In genomic region chr7:12884856-12885440, GRCh38 we compare ENCODE assay signal across 22 cellular contexts.
DNase-seq lines count a peak whose midpoint lies in the region; ATAC-seq, FAIRE-seq and TF ChIP-seq lines count a peak whose summit lies in the region.
"Had no signal": no experiment of that assay in that cellular context is flagged by ENCODE, and none has a peak within 500 bp of the region (broad histone marks: within the 10 kb centered on the region; RNA-seq: fewer than 3 reads in every experiment).

No MANE protein-coding gene starts in this region.

- ATAC-seq in HG03159 (IDR thresholded peaks at IDR 0.05; ENCODE audit: unreplicated experiment) = no peak
- ATAC-seq: activated CD4-positive, CD25-positive, alpha-beta regulatory T cell treated with anti-CD3 and anti-CD28 coated beads, Interleukin-2, amount 50 U/mL, for 24 hours; SK-N-SH treated with all-trans-retinoic acid at 6 μM for 48 hours had no signal

- H3K27ac ChIP-seq in SK-N-SH (ENCODE audit: low read depth in 2 of 2, low read length in 1 of 2) = no peak overlapping the region
- H3K27ac ChIP-seq: BLaER1, cardiac muscle cell, dorsolateral prefrontal cortex, neutrophil, right atrium auricular region, tibial artery had no signal

- H3K4me1 ChIP-seq in adipocyte (ENCODE audit: control insufficient read depth, insufficient read depth, low read length) (peaks cover 13% of the 10 kb centered on the region), SK-N-SH (ENCODE audit: control insufficient read depth in 1 of 2, insufficient read depth in 2 of 2, low read depth in 1 of 2, low read length in 1 of 2) (no peaks in the 10 kb centered on the region)
- H3K4me1 ChIP-seq: BLaER1, right atrium auricular region had no signal

- H2AFZ ChIP-seq in SK-N-SH (ENCODE audit: low read depth) = no peak overlapping the region

- POLR2A ChIA-PET in SK-N-SH (lab: Yijun Ruan, JAX) = no interaction called here

- TF ChIP-seq RAD21 in SK-N-SH (IDR thresholded peaks at IDR 0.05; ENCODE audit: low read length) = no peak

- no peak for TF ChIP-seq CTCF in mesothelial cell of epicardium (IDR thresholded peaks at IDR 0.05; ENCODE audit: unreplicated experiment)
- no peak for TF ChIP-seq CTCF in SK-N-SH (IDR thresholded peaks at IDR 0.05)

- no peak overlapping the region for H3K4me2 ChIP-seq in SK-N-SH
- H3K4me2 ChIP-seq: BLaER1 had no signal

- H4K20me1 ChIP-seq in SK-N-SH (ENCODE audit: insufficient read depth) = no peaks in the 10 kb centered on the region
- H4K20me1 ChIP-seq: BLaER1 had no signal

- no peaks in the 10 kb centered on the region for H3K27me3 Mint-ChIP-seq in mesothelial cell of epicardium (ENCODE audit: low read depth)

- H3F3A ChIP-seq in SK-N-SH (replicated peaks; ENCODE audit: insufficient read depth) = no peaks in the 10 kb centered on the region

- H3K27me3 ChIP-seq in adipocyte (replicated peaks; ENCODE audit: control insufficient read depth, insufficient read depth, low read length) (no peaks in the 10 kb centered on the region), SK-N-SH (ENCODE audit: insufficient read depth) (peaks cover 8% of the 10 kb centered on the region; the same call in 1 of the 2 replicates)
- H3K27me3 ChIP-seq: BLaER1, cardiac muscle cell, dorsolateral prefrontal cortex, neutrophil, right atrium auricular region, tibial artery had no signal

- no peak overlapping the region for H3K4me3 ChIP-seq in adipocyte (ENCODE audit: low read length)
- no peak overlapping the region for H3K4me3 ChIP-seq in SK-N-SH (ENCODE audit: low read depth in 2 of 2, low read length in 1 of 2)
- H3K4me3 ChIP-seq: BLaER1, cardiac muscle cell, dorsolateral prefrontal cortex, right atrium auricular region, tibial artery had no signal

- TF ChIP-seq EP300 in SK-N-SH (IDR thresholded peaks at IDR 0.05; ENCODE audit: borderline replicate concordance in 1 of 2, low read depth in 1 of 2, low read length in 1 of 2) = no peak

- peaks cover 6% of the 10 kb centered on the region for H3K4me1 Mint-ChIP-seq in mesothelial cell of epicardium

- H3K9ac ChIP-seq in adipocyte (ENCODE audit: low read length) = no peak overlapping the region
- H3K9ac ChIP-seq in SK-N-SH = no peak overlapping the region
- H3K9ac ChIP-seq: BLaER1 had no signal

- peak; percentile 98 for FAIRE-seq in H54 (lab: Jason Lieb, UNC)
- FAIRE-seq: H1 had no signal

- no peaks in the 10 kb centered on the region for H3K9me2 ChIP-seq in SK-N-SH

- no peak overlapping the region for H3K27ac Mint-ChIP-seq in mesothelial cell of epicardium

- no peaks in the 10 kb centered on the region for H3K9me3 Mint-ChIP-seq in mesothelial cell of epicardium

- CTCF ChIA-PET in SK-N-SH (lab: Yijun Ruan, JAX) = no interaction called here

- intact Hi-C loops in posterior vena cava (cut with DNase I) = no loop called here

- H3K9me3 ChIP-seq in adipocyte (ENCODE audit: control insufficient read depth, low read length) (no peaks in the 10 kb centered on the region), SK-N-SH (no peaks in the 10 kb centered on the region)
- H3K9me3 ChIP-seq: BLaER1, neutrophil, right atrium auricular region, tibial artery had no signal

- H3K36me3 Mint-ChIP-seq in mesothelial cell of epicardium = no peaks in the 10 kb centered on the region

- H3K36me3 ChIP-seq in adipocyte (ENCODE audit: control insufficient read depth, insufficient read depth, low read length, severe bottlenecking) (no peaks in the 10 kb centered on the region), SK-N-SH (replicated peaks in 1 of 2; ENCODE audit: control insufficient read depth in 1 of 2, insufficient read depth in 2 of 2, low read length in 1 of 2) (no peaks in the 10 kb centered on the region)
- H3K36me3 ChIP-seq: BLaER1, cardiac muscle cell, neutrophil, right atrium auricular region, tibial artery had no signal

- 3% methylated on average over 3 of the region's 3 CpGs for WGBS in SK-N-SH (ENCODE audit: low lambda C conversion rate)

- no peak for DNase-seq in H54 (ENCODE audit: insufficient read length, low spot score)
- peak; percentile 47 for DNase-seq in adipocyte (ENCODE audit: low read depth)
- peak; percentile 11 for DNase-seq in glomerular visceral epithelial cell (ENCODE audit: extremely low spot score)
- DNase-seq in mesothelial cell of epicardium (ENCODE audit: low spot score in 2 of 2, unreplicated experiment in 2 of 2) = no peak
- no peak for DNase-seq in SK-N-SH
- DNase-seq in posterior vena cava (ENCODE audit: low spot score) = no peak
- DNase-seq: activated CD8-positive, alpha-beta memory T cell treated with anti-CD3 and anti-CD28 coated beads for 24 hours; dorsolateral prefrontal cortex; MM.1S; NCI-H1694; RPMI8226; stimulated activated naive CD4-positive, alpha-beta T cell treated with Interleukin-2 at 50 U/mL for 16 hours; T-helper 9 cell; tibial artery had no signal

- TF ChIP-seq POLR2A in H54 (IDR thresholded peaks at IDR 0.05; ENCODE audit: low read depth, low read length) = no peak

- H3K79me2 ChIP-seq in SK-N-SH (ENCODE audit: insufficient read depth) = no peaks in the 10 kb centered on the region

- no peak overlapping the region for H3K4me3 Mint-ChIP-seq in mesothelial cell of epicardium

TF ChIP-seq in SK-N-SH, 30 proteins besides CTCF, POLR2A, EP300 and RAD21:
- TF ChIP-seq RFX5 (IDR thresholded peaks at IDR 0.05; ENCODE audit: low read length) = no peak
- no peak for TF ChIP-seq RCOR1 (IDR thresholded peaks at IDR 0.05; ENCODE audit: low read length)
- TF ChIP-seq MXI1 (IDR thresholded peaks at IDR 0.05; ENCODE audit: low read depth, low read length) = no peak
- TF ChIP-seq REST (IDR thresholded peaks at IDR 0.05; ENCODE audit: low read depth, low read length) = no peak
- TF ChIP-seq ZBTB33 (IDR thresholded peaks at IDR 0.05; ENCODE audit: borderline replicate concordance, low read depth) = no peak
- no peak for TF ChIP-seq NFIC (IDR thresholded peaks at IDR 0.05; ENCODE audit: borderline replicate concordance)
- no peak for TF ChIP-seq USF1 (IDR thresholded peaks at IDR 0.05; ENCODE audit: borderline replicate concordance, low read depth)
- no peak for TF ChIP-seq ELF1 (IDR thresholded peaks at IDR 0.05)
- no peak for TF ChIP-seq JUND (IDR thresholded peaks at IDR 0.05)
- no peak for TF ChIP-seq TEAD4 (IDR thresholded peaks at IDR 0.05; ENCODE audit: borderline replicate concordance, insufficient read depth)
- TF ChIP-seq POLR2AphosphoS5 (IDR thresholded peaks at IDR 0.05; ENCODE audit: low read depth, low read length) = no peak
- no peak for TF ChIP-seq TAF1 (IDR thresholded peaks at IDR 0.05; ENCODE audit: borderline replicate concordance, low read depth, low read length)
- TF ChIP-seq YY1 (IDR thresholded peaks at IDR 0.05; ENCODE audit: low read depth) = no peak
TF ChIP-seq in SK-N-SH: peak in this region for 0.

Comparison
In these comparisons a context has a peak if more than half of its experiments do, and no peak if none do; other contexts are left out.
1. DNase-seq: peak in adipocyte (single experiment) and glomerular visceral epithelial cell (single experiment); none in H54 (single experiment), mesothelial cell of epicardium (0 of 2), SK-N-SH (single experiment) and posterior vena cava (single experiment).